ENCODE assay signal across 1 cellular context in the genomic region with DNA sequence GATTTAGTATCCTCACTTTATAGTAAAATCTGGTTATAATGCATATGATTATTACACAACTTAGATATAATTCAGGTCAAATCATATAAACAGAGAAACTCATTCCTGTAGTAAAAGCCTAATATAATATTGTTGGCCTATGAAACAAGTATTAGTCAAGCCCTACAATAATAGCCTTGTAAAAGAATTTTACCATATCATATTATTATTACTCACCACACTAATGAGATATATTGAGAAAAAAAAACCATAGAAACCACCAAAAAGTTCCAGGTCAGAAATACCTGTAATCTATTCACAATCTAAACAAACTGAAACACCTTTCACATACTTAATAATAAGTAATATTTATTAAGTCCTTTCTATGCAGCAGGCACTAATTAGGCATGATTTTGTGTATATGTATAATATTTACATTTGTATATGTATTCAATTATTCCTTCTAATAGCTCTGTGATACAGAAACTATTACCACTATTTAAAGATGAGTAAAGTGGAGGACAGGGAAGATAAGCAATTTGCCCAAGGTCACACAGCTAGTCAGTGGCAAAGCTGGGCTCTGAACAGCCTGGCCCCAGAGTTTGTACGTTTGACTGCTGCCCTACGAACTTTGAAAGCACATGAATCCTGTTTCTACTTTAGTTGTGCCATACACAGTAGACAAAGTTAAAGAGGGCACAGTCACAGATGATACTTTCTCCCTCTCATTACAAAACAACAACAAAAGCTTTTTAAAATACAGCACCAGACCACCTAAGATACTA.
TF ChIP-seq lines count a peak whose summit lies in the region.

No MANE protein-coding gene starts in this region.

TF ChIP-seq in GM12878, 131 proteins besides CTCF, POLR2A, EP300 and RAD21:
- TF ChIP-seq WRNIP1 (IDR thresholded peaks at IDR 0.05; ENCODE audit: borderline replicate concordance, low read depth, low read length) (no peak), SUZ12 (IDR thresholded peaks at IDR 0.05; ENCODE audit: unreplicated experiment) (no peak), SMARCA5 (IDR thresholded peaks at IDR 0.05) (no peak), DPF2 (IDR thresholded peaks at IDR 0.05) (no peak), PAX8 (IDR thresholded peaks at IDR 0.05) (no peak), CHD4 (IDR thresholded peaks at IDR 0.05) (no peak), MTA2 (IDR thresholded peaks at IDR 0.05; ENCODE audit: low read depth) (0 out of 2 replicates have a peak, but pooled peaks have one; percentile 20), JUNB (IDR thresholded peaks at IDR 0.05) (peak; percentile 70), STAT3 (IDR thresholded peaks at IDR 0.05; ENCODE audit: low read depth, low read length) (no peak), CHD1 (IDR thresholded peaks at IDR 0.05; ENCODE audit: low read depth, low read length) (no peak), EZH2 (IDR thresholded peaks at IDR 0.05; ENCODE audit: borderline replicate concordance, control insufficient read depth, low read depth, low read length) (no peak), ZNF24 (IDR thresholded peaks at IDR 0.05) (no peak), ZBED1 (IDR thresholded peaks at IDR 0.05; ENCODE audit: borderline replicate concordance) (no peak), POLR2AphosphoS2 (IDR thresholded peaks at IDR 0.05; ENCODE audit: low read depth, low read length) (no peak), ZNF384 (IDR thresholded peaks at IDR 0.05; ENCODE audit: borderline replicate concordance, low read depth, low read length) (no peak), NFIC (IDR thresholded peaks at IDR 0.05; ENCODE audit: low read depth, low read length) (peak; percentile 54; the same call in 1 of the 2 replicates), RUNX3 (IDR thresholded peaks at IDR 0.05; ENCODE audit: low read length) (peak; percentile 69; the same call in 1 of the 2 replicates)
- TF ChIP-seq, protein P1, sequence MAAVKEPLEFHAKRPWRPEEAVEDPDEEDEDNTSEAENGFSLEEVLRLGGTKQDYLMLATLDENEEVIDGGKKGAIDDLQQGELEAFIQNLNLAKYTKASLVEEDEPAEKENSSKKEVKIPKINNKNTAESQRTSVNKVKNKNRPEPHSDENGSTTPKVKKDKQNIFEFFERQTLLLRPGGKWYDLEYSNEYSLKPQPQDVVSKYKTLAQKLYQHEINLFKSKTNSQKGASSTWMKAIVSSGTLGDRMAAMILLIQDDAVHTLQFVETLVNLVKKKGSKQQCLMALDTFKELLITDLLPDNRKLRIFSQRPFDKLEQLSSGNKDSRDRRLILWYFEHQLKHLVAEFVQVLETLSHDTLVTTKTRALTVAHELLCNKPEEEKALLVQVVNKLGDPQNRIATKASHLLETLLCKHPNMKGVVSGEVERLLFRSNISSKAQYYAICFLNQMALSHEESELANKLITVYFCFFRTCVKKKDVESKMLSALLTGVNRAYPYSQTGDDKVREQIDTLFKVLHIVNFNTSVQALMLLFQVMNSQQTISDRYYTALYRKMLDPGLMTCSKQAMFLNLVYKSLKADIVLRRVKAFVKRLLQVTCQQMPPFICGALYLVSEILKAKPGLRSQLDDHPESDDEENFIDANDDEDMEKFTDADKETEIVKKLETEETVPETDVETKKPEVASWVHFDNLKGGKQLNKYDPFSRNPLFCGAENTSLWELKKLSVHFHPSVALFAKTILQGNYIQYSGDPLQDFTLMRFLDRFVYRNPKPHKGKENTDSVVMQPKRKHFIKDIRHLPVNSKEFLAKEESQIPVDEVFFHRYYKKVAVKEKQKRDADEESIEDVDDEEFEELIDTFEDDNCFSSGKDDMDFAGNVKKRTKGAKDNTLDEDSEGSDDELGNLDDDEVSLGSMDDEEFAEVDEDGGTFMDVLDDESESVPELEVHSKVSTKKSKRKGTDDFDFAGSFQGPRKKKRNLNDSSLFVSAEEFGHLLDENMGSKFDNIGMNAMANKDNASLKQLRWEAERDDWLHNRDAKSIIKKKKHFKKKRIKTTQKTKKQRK (IDR thresholded peaks at IDR 0.05; ENCODE audit: low read depth, low read length) = no peak
